29 cellular contexts compared by ENCODE assay signal in the genomic region with DNA sequence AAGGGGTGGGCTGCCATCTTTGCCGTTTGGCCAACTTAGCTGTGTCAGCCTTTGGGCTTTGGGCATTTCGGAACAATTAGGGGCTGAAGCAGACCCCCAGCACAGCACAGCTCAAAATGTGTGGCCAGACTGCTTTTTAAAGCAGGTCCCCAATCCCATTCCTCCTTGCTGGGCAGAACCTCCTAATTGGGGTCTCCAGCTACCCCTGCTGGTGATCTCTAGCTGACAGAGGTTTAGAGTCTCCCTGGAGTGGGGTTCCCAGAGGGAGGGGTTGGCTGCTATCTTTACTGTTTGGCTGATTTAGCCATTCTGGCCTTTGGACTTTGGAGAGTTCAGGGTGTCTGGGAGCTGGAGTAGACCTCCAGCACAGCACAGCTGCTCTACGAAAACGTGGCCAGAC.
"Had no signal": no experiment of that assay in that cellular context is flagged by ENCODE, and none has a peak within 500 bp of the region (broad histone marks: within the 10 kb centered on the region; RNA-seq: fewer than 3 reads in every experiment).

No MANE protein-coding gene starts in this region.

- H3K27me3 ChIP-seq: left lung, ovary, right atrium auricular region, testis, thyroid gland, transverse colon, upper lobe of right lung had no signal

- H3K4me3 Mint-ChIP-seq: immature natural killer cell; mesothelial cell of epicardium; naive B cell; natural killer cell; nephron progenitor cell; stimulated activated memory B cell treated with anti-CD40 and anti-IgM and Interleukin-4, amounts not matched to agents 10 μg/mL and 1 μg/mL and 100 μg/mL, for 72 hours; stimulated activated naive CD8-positive, alpha-beta T cell treated with anti-CD3 and anti-CD28 coated beads, Interleukin-15, amount 100 ng/mL, for 72 hours had no signal

- H3K4me3 ChIP-seq: left lung, lung, ovary, right atrium auricular region, skin epidermis, spleen, testis, thyroid gland, transverse colon, upper lobe of right lung had no signal

- H3K9me3 ChIP-seq: ovary, right atrium auricular region, spleen, testis, thyroid gland, transverse colon, upper lobe of right lung had no signal

- H3K27ac Mint-ChIP-seq: immature natural killer cell; mesothelial cell of epicardium; naive B cell; natural killer cell; nephron progenitor cell; progenitor cell of endocrine pancreas; stimulated activated memory B cell treated with anti-CD40 and anti-IgM and Interleukin-4, amounts not matched to agents 10 μg/mL and 1 μg/mL and 100 μg/mL, for 72 hours; stimulated activated naive CD8-positive, alpha-beta T cell treated with anti-CD3 and anti-CD28 coated beads, Interleukin-15, amount 100 ng/mL, for 72 hours had no signal

- H3K36me3 Mint-ChIP-seq: immature natural killer cell; mesothelial cell of epicardium; naive B cell; natural killer cell; stimulated activated memory B cell treated with anti-CD40 and anti-IgM and Interleukin-4, amounts not matched to agents 10 μg/mL and 1 μg/mL and 100 μg/mL, for 72 hours had no signal

- H3K36me3 ChIP-seq: left lung, ovary, right atrium auricular region, spleen, thyroid gland, transverse colon, upper lobe of right lung had no signal

- H3K4me1 ChIP-seq: left lung, right atrium auricular region, spleen, testis, thyroid gland, transverse colon, upper lobe of right lung had no signal

- H3K27ac ChIP-seq: left lung, ovary, right atrium auricular region, skin epidermis, spleen, testis, thyroid gland, transverse colon, upper lobe of right lung had no signal

- ATAC-seq: left colon; left lung; natural killer cell; sciatic nerve; stimulated activated memory B cell treated with anti-CD40 and anti-IgM and Interleukin-4, amounts not matched to agents 10 μg/mL and 1 μg/mL and 100 μg/mL, for 72 hours; stimulated activated naive CD8-positive, alpha-beta T cell treated with anti-CD3 and anti-CD28 coated beads, Interleukin-15, amount 100 ng/mL, for 72 hours; upper lobe of right lung had no signal

- FAIRE-seq: islet of Langerhans, kidney, urothelium cell line had no signal

- H3K4me1 Mint-ChIP-seq: immature natural killer cell; mesothelial cell of epicardium; naive B cell; natural killer cell; nephron progenitor cell; stimulated activated memory B cell treated with anti-CD40 and anti-IgM and Interleukin-4, amounts not matched to agents 10 μg/mL and 1 μg/mL and 100 μg/mL, for 72 hours; stimulated activated naive CD8-positive, alpha-beta T cell treated with anti-CD3 and anti-CD28 coated beads, Interleukin-15, amount 100 ng/mL, for 72 hours had no signal

- H3K27me3 Mint-ChIP-seq: progenitor cell of endocrine pancreas; stimulated activated memory B cell treated with anti-CD40 and anti-IgM and Interleukin-4, amounts not matched to agents 10 μg/mL and 1 μg/mL and 100 μg/mL, for 72 hours; stimulated activated naive CD8-positive, alpha-beta T cell treated with anti-CD3 and anti-CD28 coated beads, Interleukin-15, amount 100 ng/mL, for 72 hours had no signal

- DNase-seq: hippocampal formation; immature natural killer cell; kidney; left colon; left lung; mesendoderm; naive B cell; natural killer cell; nephron progenitor cell; ovary; spleen; stimulated activated CD4-positive, alpha-beta T cell treated with anti-CD3 and anti-CD28 coated beads, Interleukin-4, amount 100 ng/mL, for 24 hours; stimulated activated CD8-positive, alpha-beta memory T cell treated with anti-CD3 and anti-CD28 coated beads, Interleukin-4, amount 100 ng/mL, for 48 hours; stimulated activated naive CD4-positive, alpha-beta T cell treated with Interleukin-2 at 50 U/mL for 16 hours; stimulated activated naive CD8-positive, alpha-beta T cell treated with anti-CD3 and anti-CD28 coated beads, Interleukin-15, amount 100 ng/mL, for 72 hours; substantia nigra; testis; thyroid gland; transverse colon; upper lobe of right lung had no signal

- H3K9me3 Mint-ChIP-seq: stimulated activated memory B cell treated with anti-CD40 and anti-IgM and Interleukin-4, amounts not matched to agents 10 μg/mL and 1 μg/mL and 100 μg/mL, for 72 hours; stimulated activated naive CD8-positive, alpha-beta T cell treated with anti-CD3 and anti-CD28 coated beads, Interleukin-15, amount 100 ng/mL, for 72 hours had no signal
